In genomic region chr21:43338951-43339350, GRCh38 we compare ENCODE assay signal across 21 cellular contexts.
A peak's percentile ranks its signal among the peaks of the same experiment; 100 is the strongest.
DNase-seq lines count a peak whose midpoint lies in the region; ATAC-seq and TF ChIP-seq lines count a peak whose summit lies in the region.
"Had no signal": no experiment of that assay in that cellular context is flagged by ENCODE, and none has a peak within 500 bp of the region (broad histone marks: within the 10 kb centered on the region; RNA-seq: fewer than 3 reads in every experiment).

No MANE protein-coding gene starts in this region.

- peaks cover 0 to 7% (median 0%) of the 10 kb centered on the region in 11 experiments; a peak in 4 of 22 replicates for H3K9me3 ChIP-seq in BLaER1 treated with 17β-estradiol and CSF1 and Interleukin-3, amounts not matched to agents 10 nM and 100 nM (replicated peaks in 1 of 11)
- H3K9me3 ChIP-seq in DND-41 (ENCODE audit: insufficient read depth, low read length, severe bottlenecking) (no peaks in the 10 kb centered on the region), mucosa of stomach (ENCODE audit: control insufficient read depth, low read length) (no peaks in the 10 kb centered on the region), ascending aorta (no peaks in the 10 kb centered on the region)
- H3K9me3 ChIP-seq: mucosa of descending colon, right lobe of liver, thyroid gland had no signal

- ATAC-seq in DND-41 (ENCODE audit: insufficient read depth, low read depth) (no peak), GM18867 (IDR thresholded peaks at IDR 0.05; ENCODE audit: unreplicated experiment) (no peak)
- ATAC-seq: activated T-cell treated with anti-CD3 and anti-CD28 coated beads, Interleukin-2, amount 50 U/mL, for 4 hours; mucosa of descending colon had no signal

- H3K4me3 Mint-ChIP-seq in activated T-helper 2 cell treated with anti-CD3 and anti-CD28 coated beads, Interferon-gamma antibody, Interleukin-2, Interleukin-4, amounts not matched to agents 10 μg/mL and 5 μg/mL and 100 μg/mL, durations not matched to agents 14 hours and 24 hours and 36 hours (ENCODE audit: low read depth), result no peak overlapping the region
- H3K4me3 Mint-ChIP-seq: activated naive CD8-positive, alpha-beta T cell; activated T-cell treated with anti-CD3 and anti-CD28 coated beads, Interleukin-2, amount 50 U/mL, for 4 hours had no signal

- no peaks in the 10 kb centered on the region for H3K36me3 ChIP-seq in BLaER1 treated with 17β-estradiol and CSF1 and Interleukin-3, amounts not matched to agents 10 nM and 100 nM
- H3K36me3 ChIP-seq in DND-41 (ENCODE audit: insufficient read depth, low read length), result no peaks in the 10 kb centered on the region
- H3K36me3 ChIP-seq in mucosa of stomach (ENCODE audit: control insufficient read depth, insufficient read depth, low read length), result no peaks in the 10 kb centered on the region
- H3K36me3 ChIP-seq in ascending aorta, result no peaks in the 10 kb centered on the region
- H3K36me3 ChIP-seq: right lobe of liver, thyroid gland had no signal

- TF ChIP-seq CTCF in DND-41 (IDR thresholded peaks at IDR 0.05; ENCODE audit: borderline replicate concordance, extremely low read depth, low read length, poor library complexity, severe bottlenecking), result no peak
- TF ChIP-seq CTCF in ascending aorta (IDR thresholded peaks at IDR 0.05), result no peak

- H3K27ac ChIP-seq in BLaER1 treated with 17β-estradiol and CSF1 and Interleukin-3, amounts not matched to agents 10 nM and 100 nM, result peak overlapping the region in 5 of 11 experiments; percentile 21 to 62 (median 28); a peak in 7 of 22 replicates
- H3K27ac ChIP-seq in DND-41 (ENCODE audit: low read length) (no peak overlapping the region), ascending aorta (no peak overlapping the region)
- H3K27ac ChIP-seq: dorsolateral prefrontal cortex, right lobe of liver, thyroid gland had no signal

- H3K79me2 ChIP-seq in DND-41 (ENCODE audit: insufficient read depth, low read length), result no peaks in the 10 kb centered on the region

- peak overlapping the region; percentile 46 for H3K27ac Mint-ChIP-seq in activated T-helper 2 cell treated with anti-CD3 and anti-CD28 coated beads, Interferon-gamma antibody, Interleukin-2, Interleukin-4, amounts not matched to agents 10 μg/mL and 5 μg/mL and 100 μg/mL, durations not matched to agents 14 hours and 24 hours and 36 hours
- H3K27ac Mint-ChIP-seq: activated naive CD8-positive, alpha-beta T cell had no signal

- H3K27me3 Mint-ChIP-seq in activated T-helper 2 cell treated with anti-CD3 and anti-CD28 coated beads, Interferon-gamma antibody, Interleukin-2, Interleukin-4, amounts not matched to agents 10 μg/mL and 5 μg/mL and 100 μg/mL, durations not matched to agents 14 hours and 24 hours and 36 hours (ENCODE audit: low read depth), result peaks cover 4% of the 10 kb centered on the region

- H4K20me1 ChIP-seq in BLaER1 treated with 17β-estradiol and CSF1 and Interleukin-3, amounts not matched to agents 10 nM and 100 nM, result peaks cover 0 to 4% (median 0%) of the 10 kb centered on the region in 11 experiments; a peak in 1 of 22 replicates
- no peaks in the 10 kb centered on the region for H4K20me1 ChIP-seq in DND-41 (ENCODE audit: insufficient read depth, low read length)

- peak overlapping the region; percentile 41 to 92 (median 74) for H3K4me2 ChIP-seq in BLaER1 treated with 17β-estradiol and CSF1 and Interleukin-3, amounts not matched to agents 10 nM and 100 nM
- no peak overlapping the region for H3K4me2 ChIP-seq in DND-41 (ENCODE audit: insufficient read depth, low read length)

- no peak overlapping the region for H3K4me3 ChIP-seq in BLaER1 treated with 17β-estradiol and CSF1 and Interleukin-3, amounts not matched to agents 10 nM and 100 nM
- H3K4me3 ChIP-seq in DND-41 (ENCODE audit: low read depth in 1 of 2, low read length in 2 of 2) (no peak overlapping the region), mucosa of stomach (ENCODE audit: low read length) (no peak overlapping the region), ascending aorta (no peak overlapping the region)
- H3K4me3 ChIP-seq: dorsolateral prefrontal cortex, mucosa of descending colon, right lobe of liver, thyroid gland had no signal

- peaks cover 23% of the 10 kb centered on the region for H3K9me3 Mint-ChIP-seq in activated T-helper 2 cell treated with anti-CD3 and anti-CD28 coated beads, Interferon-gamma antibody, Interleukin-2, Interleukin-4, amounts not matched to agents 10 μg/mL and 5 μg/mL and 100 μg/mL, durations not matched to agents 14 hours and 24 hours and 36 hours
- H3K9me3 Mint-ChIP-seq: activated T-cell treated with anti-CD3 and anti-CD28 coated beads, Interleukin-2, amount 50 U/mL, for 4 hours had no signal

- H3K27me3 ChIP-seq in BLaER1 treated with 17β-estradiol and CSF1 and Interleukin-3, amounts not matched to agents 10 nM and 100 nM, result no peaks in the 10 kb centered on the region
- no peaks in the 10 kb centered on the region for H3K27me3 ChIP-seq in DND-41 (ENCODE audit: insufficient read depth, low read length, poor library complexity)
- no peaks in the 10 kb centered on the region for H3K27me3 ChIP-seq in mucosa of stomach (ENCODE audit: control insufficient read depth, insufficient read depth, low read length)
- no peaks in the 10 kb centered on the region for H3K27me3 ChIP-seq in ascending aorta
- H3K27me3 ChIP-seq: dorsolateral prefrontal cortex, right lobe of liver, thyroid gland had no signal

- intact Hi-C loops in activated T-helper 2 cell treated with anti-CD3 and anti-CD28 coated beads, Interferon-gamma antibody, Interleukin-2, Interleukin-4, amounts not matched to agents 10 μg/mL and 5 μg/mL and 100 μg/mL, durations not matched to agents 14 hours and 24 hours and 36 hours (cut with micrococcal nuclease), result no loop called here
- intact Hi-C loops in ascending aorta (cut with DNase I), result no loop called here

- no peak overlapping the region for H2AFZ ChIP-seq in DND-41 (ENCODE audit: low read depth, low read length)

- H3K9ac ChIP-seq in BLaER1 treated with 17β-estradiol and CSF1 and Interleukin-3, amounts not matched to agents 10 nM and 100 nM, result peak overlapping the region in 6 of 11 experiments; percentile 17 to 47 (median 37); a peak in 7 of 22 replicates
- H3K9ac ChIP-seq in DND-41 (ENCODE audit: low read depth, low read length) (no peak overlapping the region), mucosa of stomach (ENCODE audit: low read length) (peak overlapping the region; percentile 7)

- DNase-seq in DND-41, result peak; percentile 19
- DNase-seq in activated T-helper 2 cell treated with anti-CD3 and anti-CD28 coated beads, Interferon-gamma antibody, Interleukin-2, Interleukin-4, amounts not matched to agents 10 μg/mL and 5 μg/mL and 100 μg/mL, durations not matched to agents 14 hours and 24 hours and 36 hours (ENCODE audit: low spot score), result no peak
- DNase-seq in ascending aorta (ENCODE audit: low spot score in 2 of 2), result no peak
- no peak for DNase-seq in Ammon's horn (ENCODE audit: low spot score)
- DNase-seq: activated T-cell treated with anti-CD3 and anti-CD28 coated beads, Interleukin-2, amount 50 U/mL, for 4 hours; dorsolateral prefrontal cortex; foreskin melanocyte; Kasumi-1; mucosa of descending colon; NCI-H1092; NCI-H2081; NCI-H510A; SHP77 treated with DMSO at 0.1 percent for 48 hours; stimulated activated CD4-positive, alpha-beta T cell treated with anti-CD3 and anti-CD28 coated beads, Interleukin-15, amount 100 ng/mL, for 24 hours; T-helper 1 cell had no signal

- H3K4me1 ChIP-seq in BLaER1 treated with 17β-estradiol and CSF1 and Interleukin-3, amounts not matched to agents 10 nM and 100 nM, result peaks cover 28 to 56% (median 50%) of the 10 kb centered on the region in 10 experiments
- H3K4me1 ChIP-seq in DND-41 (ENCODE audit: insufficient read depth, low read length), result no peaks in the 10 kb centered on the region
- H3K4me1 ChIP-seq in mucosa of stomach (ENCODE audit: control insufficient read depth, insufficient read depth, low read length), result peaks cover 50% of the 10 kb centered on the region
- H3K4me1 ChIP-seq in ascending aorta, result no peaks in the 10 kb centered on the region

- no peaks in the 10 kb centered on the region for H3K36me3 Mint-ChIP-seq in activated T-helper 2 cell treated with anti-CD3 and anti-CD28 coated beads, Interferon-gamma antibody, Interleukin-2, Interleukin-4, amounts not matched to agents 10 μg/mL and 5 μg/mL and 100 μg/mL, durations not matched to agents 14 hours and 24 hours and 36 hours (ENCODE audit: low read depth)
- H3K36me3 Mint-ChIP-seq: activated naive CD8-positive, alpha-beta T cell had no signal

- H3K4me1 Mint-ChIP-seq in activated T-helper 2 cell treated with anti-CD3 and anti-CD28 coated beads, Interferon-gamma antibody, Interleukin-2, Interleukin-4, amounts not matched to agents 10 μg/mL and 5 μg/mL and 100 μg/mL, durations not matched to agents 14 hours and 24 hours and 36 hours (ENCODE audit: low read depth), result no peaks in the 10 kb centered on the region
